Comparison of ENCODE assay signal across 11 cellular contexts in genomic region chr5:72557576-72558336, GRCh38. TPM values are rescaled to one million over a fixed set of nuclear protein-coding genes. Genes with fewer than 3 reads are reported as not detected.
DNase-seq lines count a peak whose midpoint lies in the region; ATAC-seq, FAIRE-seq and TF ChIP-seq lines count a peak whose summit lies in the region.
"Had no signal": no experiment of that assay in that cellular context is flagged by ENCODE, and none has a peak within 500 bp of the region (broad histone marks: within the 10 kb centered on the region; RNA-seq: fewer than 3 reads in every experiment).

No MANE protein-coding gene starts in this region.

- H2BK120ac ChIP-seq in mesenchymal stem cell (ENCODE audit: low read depth, low read length) = no peak overlapping the region

- H2AFZ ChIP-seq in mesenchymal stem cell (ENCODE audit: low read depth, low read length) = no peak overlapping the region

- H3K79me1 ChIP-seq in mesenchymal stem cell (replicated peaks; ENCODE audit: low read length, poor library complexity, severe bottlenecking) = no peaks in the 10 kb centered on the region

- H3K27ac Mint-ChIP-seq in stimulated activated memory B cell treated with anti-CD40 and anti-IgM and Interleukin-4, amounts not matched to agents 10 μg/mL and 1 μg/mL and 100 μg/mL, for 72 hours = peak overlapping the region; percentile 76

- H3K4me3 ChIP-seq in ascending aorta = peak overlapping the region in 1 of 2 donors; percentile 65
- H3K4me3 ChIP-seq in mesenchymal stem cell (ENCODE audit: insufficient read depth in 1 of 2, low read depth in 1 of 2, low read length in 2 of 2) = no peak overlapping the region

- H3K27me3 ChIP-seq in ascending aorta (no peaks in the 10 kb centered on the region), mesenchymal stem cell (ENCODE audit: control insufficient read depth in 1 of 2, insufficient read depth in 1 of 2, low read length in 2 of 2) (no peaks in the 10 kb centered on the region)

- H3K4ac ChIP-seq in mesenchymal stem cell (ENCODE audit: low read depth in 1 of 2, low read length in 2 of 2) = peak overlapping the region in 1 of 2 experiments; percentile 5

- no peak overlapping the region for H2BK5ac ChIP-seq in mesenchymal stem cell (ENCODE audit: low read depth, low read length, poor library complexity, severe bottlenecking)

- H3K9me3 ChIP-seq in ascending aorta (no peaks in the 10 kb centered on the region), mesenchymal stem cell (ENCODE audit: control insufficient read depth, low read length) (no peaks in the 10 kb centered on the region)
- H3K9me3 ChIP-seq: neutrophil had no signal

- H3K4me1 Mint-ChIP-seq in stimulated activated memory B cell treated with anti-CD40 and anti-IgM and Interleukin-4, amounts not matched to agents 10 μg/mL and 1 μg/mL and 100 μg/mL, for 72 hours = peaks cover 19% of the 10 kb centered on the region

- peak overlapping the region; percentile 96 for H3K9ac ChIP-seq in mesenchymal stem cell (ENCODE audit: low read length)

- no peak for TF ChIP-seq CTCF in ascending aorta (IDR thresholded peaks at IDR 0.05)

- H3K36me3 Mint-ChIP-seq in stimulated activated memory B cell treated with anti-CD40 and anti-IgM and Interleukin-4, amounts not matched to agents 10 μg/mL and 1 μg/mL and 100 μg/mL, for 72 hours = no peaks in the 10 kb centered on the region

- no peak overlapping the region for H2BK15ac ChIP-seq in mesenchymal stem cell (ENCODE audit: low read depth, poor library complexity, severe bottlenecking)

- H2BK12ac ChIP-seq in mesenchymal stem cell (ENCODE audit: low read length in 2 of 2) = peak overlapping the region in 1 of 2 experiments; percentile 49

- TF ChIP-seq POLR2A in GM12891 (IDR thresholded peaks at IDR 0.05; ENCODE audit: low read depth, low read length) = no peak

- 89% methylated on average over 11 of the region's 17 CpGs for WGBS in mesenchymal stem cell

- H3K4me1 ChIP-seq in ascending aorta (peaks cover 4 to 11% of the 10 kb centered on the region in 2 donors), mesenchymal stem cell (ENCODE audit: control insufficient read depth, insufficient read depth, low read depth, low read length) (peaks cover 10% of the 10 kb centered on the region)

- H3K27me3 Mint-ChIP-seq in stimulated activated memory B cell treated with anti-CD40 and anti-IgM and Interleukin-4, amounts not matched to agents 10 μg/mL and 1 μg/mL and 100 μg/mL, for 72 hours = peaks cover 18% of the 10 kb centered on the region

- no peak overlapping the region for H4K91ac ChIP-seq in mesenchymal stem cell (ENCODE audit: low read length)

- H3K27ac ChIP-seq in ascending aorta (peak overlapping the region; percentile 67 to 74), mesenchymal stem cell (ENCODE audit: low read length, poor library complexity, severe bottlenecking) (no peak overlapping the region)
- H3K27ac ChIP-seq: neutrophil had no signal

- no peaks in the 10 kb centered on the region for H3K9me3 Mint-ChIP-seq in stimulated activated memory B cell treated with anti-CD40 and anti-IgM and Interleukin-4, amounts not matched to agents 10 μg/mL and 1 μg/mL and 100 μg/mL, for 72 hours

- H3K23ac ChIP-seq in mesenchymal stem cell (ENCODE audit: low read length in 2 of 2) = no peak overlapping the region

- intact Hi-C loops in ascending aorta (cut with DNase I) = no loop called here

- H3K4me2 ChIP-seq in mesenchymal stem cell (ENCODE audit: low read length, poor library complexity, severe bottlenecking) = no peak overlapping the region

- H3K4me3 Mint-ChIP-seq in stimulated activated memory B cell treated with anti-CD40 and anti-IgM and Interleukin-4, amounts not matched to agents 10 μg/mL and 1 μg/mL and 100 μg/mL, for 72 hours = peak overlapping the region; percentile 79

- no peak overlapping the region for H2AK5ac ChIP-seq in mesenchymal stem cell (ENCODE audit: low read length, severe bottlenecking)

- H4K8ac ChIP-seq in mesenchymal stem cell (ENCODE audit: low read length) = no peak overlapping the region

- H3K18ac ChIP-seq in mesenchymal stem cell (ENCODE audit: low read depth in 1 of 2, low read length in 2 of 2) = peak overlapping the region in 1 of 2 experiments; percentile 16

- H3K36me3 ChIP-seq in ascending aorta (no peaks in the 10 kb centered on the region), mesenchymal stem cell (ENCODE audit: control insufficient read depth in 1 of 2, insufficient read depth in 2 of 2, low read depth in 1 of 2, low read length in 2 of 2) (no peaks in the 10 kb centered on the region)
- H3K36me3 ChIP-seq: neutrophil had no signal

- ATAC-seq in stimulated activated memory B cell treated with anti-CD40 and anti-IgM and Interleukin-4, amounts not matched to agents 10 μg/mL and 1 μg/mL and 100 μg/mL, for 72 hours = no peak
- no peak for ATAC-seq in GM18498 (IDR thresholded peaks at IDR 0.05; ENCODE audit: unreplicated experiment)

- no peak overlapping the region for H3K14ac ChIP-seq in mesenchymal stem cell (ENCODE audit: low read length in 2 of 2)

- FAIRE-seq in GM12891 (lab: Jason Lieb, UNC) (peak; percentile 9), HTR-8/SVneo (lab: Jason Lieb, UNC) (no peak)
- FAIRE-seq: colon had no signal

- DNase-seq in GM12891 (ENCODE audit: insufficient read length, low spot score) (no peak), ascending aorta (ENCODE audit: low spot score in 2 of 2) (no peak), mesenchymal stem cell (no peak), NCI-H1436 treated with DMSO at 0.1 percent for 48 hours (lab: John Stamatoyannopoulos, UW) (no peak), SIG-M5 treated with dmso at 0.1 percent for 504 hours (lab: John Stamatoyannopoulos, UW; ENCODE audit: unreplicated experiment) (no peak), HTR-8/SVneo (ENCODE audit: insufficient read length, low spot score) (no peak)
- DNase-seq: PC-3 had no signal

TF ChIP-seq in GM12891, 5 proteins besides CTCF, POLR2A, EP300 and RAD21:
- TF ChIP-seq POU2F2 (IDR thresholded peaks at IDR 0.05; ENCODE audit: low read depth, low read length) (no peak), PAX5 (IDR thresholded peaks at IDR 0.05; ENCODE audit: insufficient read depth, low read length, severe bottlenecking) (no peak), SPI1 (IDR thresholded peaks at IDR 0.05; ENCODE audit: low read depth, low read length) (no peak), POLR2AphosphoS5 (IDR thresholded peaks at IDR 0.05; ENCODE audit: low read depth, low read length) (no peak), TAF1 (IDR thresholded peaks at IDR 0.05; ENCODE audit: low read depth, low read length) (no peak)
TF ChIP-seq in GM12891: peak in this region for 0.

RNA-seq across cellular contexts. Expression of gene ZNF366, which starts 50.5 kb away (rescaled TPM):
- 0.22 TPM for polyA plus RNA-seq in GM12891 (2012; ENCODE audit: low read depth, missing spikeins)
- 7.9 TPM for total RNA-seq in ascending aorta
- polyA plus RNA-seq in mesenchymal stem cell (2013, experiment 1 of 2) = 0.03 TPM
- polyA plus RNA-seq in mesenchymal stem cell (2013, experiment 2 of 2) = 0.03 TPM
- total RNA-seq: PC-3 had no signal
